Comparison of ENCODE assay signal across 11 cellular contexts in the genomic region with DNA sequence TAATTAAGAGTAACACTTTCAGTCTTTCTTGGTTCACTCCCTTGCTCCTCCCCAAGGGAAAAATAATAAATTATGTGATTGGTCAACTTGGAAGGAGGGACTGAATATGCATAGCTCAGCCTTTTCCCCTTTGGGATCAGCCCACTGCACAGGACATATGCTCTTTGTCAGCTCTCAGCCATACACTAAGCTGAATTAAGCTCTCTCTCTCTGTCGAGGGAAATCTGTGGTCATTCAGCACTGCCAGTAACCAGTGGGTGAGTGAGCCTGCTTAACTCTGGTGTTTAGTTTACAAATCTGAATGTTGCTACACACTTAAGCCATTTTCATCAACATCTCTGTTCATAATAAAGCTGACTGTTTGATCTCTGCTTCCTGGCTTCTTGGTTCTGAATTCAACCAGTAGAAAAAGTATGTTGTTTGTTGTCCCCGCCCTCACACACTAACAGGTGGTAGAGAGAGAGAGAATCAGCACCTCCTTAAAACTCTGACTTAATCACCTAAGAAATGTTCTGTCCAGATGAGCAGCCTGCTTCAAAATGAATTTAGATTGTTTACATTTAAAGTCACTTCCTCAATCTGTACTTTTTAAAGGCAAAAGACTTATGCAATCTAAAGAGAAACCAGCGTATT.
DNase-seq lines count a peak whose midpoint lies in the region; ATAC-seq and TF ChIP-seq lines count a peak whose summit lies in the region.
"Had no signal": no experiment of that assay in that cellular context is flagged by ENCODE, and none has a peak within 500 bp of the region (broad histone marks: within the 10 kb centered on the region; RNA-seq: fewer than 3 reads in every experiment).

No MANE protein-coding gene starts in this region.

- TF ChIP-seq CTCF in epithelial cell of esophagus (IDR thresholded peaks at IDR 0.05; ENCODE audit: insufficient read depth, low read depth, low read length, missing control alignments), result no peak

- H3K27ac ChIP-seq in GM23248, result no peak overlapping the region

- intact Hi-C loops in Right ventricle myocardium inferior (cut with DNase I), result no loop called here

- H3K9ac ChIP-seq in GM23248, result no peak overlapping the region

- no peak overlapping the region for H3K4me2 ChIP-seq in GM23248 (ENCODE audit: unreplicated experiment)

- H3K9me2 ChIP-seq in GM23248 (ENCODE audit: insufficient read depth), result no peaks in the 10 kb centered on the region

- no peak overlapping the region for H2AFZ ChIP-seq in GM23248

- H4K20me1 ChIP-seq in GM23248 (ENCODE audit: insufficient read depth), result no peaks in the 10 kb centered on the region

- no peak overlapping the region for H3K4me3 ChIP-seq in GM23248
- no peak overlapping the region for H3K4me3 ChIP-seq in epithelial cell of esophagus (ENCODE audit: low read length)

- H3K4me1 ChIP-seq in GM23248 (ENCODE audit: insufficient read depth), result no peaks in the 10 kb centered on the region

- no peaks in the 10 kb centered on the region for H3K9me3 ChIP-seq in GM23248 (ENCODE audit: low read depth)

- H3K79me2 ChIP-seq in GM23248 (ENCODE audit: insufficient read depth), result no peaks in the 10 kb centered on the region

- no peaks in the 10 kb centered on the region for H3K27me3 ChIP-seq in GM23248 (replicated peaks; ENCODE audit: insufficient read depth)

- WGBS in GM23248 (ENCODE audit: low coverage in 1 of 2, low lambda C conversion rate in 2 of 2, missing lambda C conversion rate in 2 of 2), 2 experiments, result 67 to 73% methylated on average over 3 of the region's 3 CpGs

- no peaks in the 10 kb centered on the region for H3F3A ChIP-seq in GM23248 (ENCODE audit: insufficient read depth)

- ATAC-seq in GM18520 (IDR thresholded peaks at IDR 0.05; ENCODE audit: unreplicated experiment) (no peak), Right ventricle myocardium inferior (no peak), GM19452 (IDR thresholded peaks at IDR 0.05; ENCODE audit: unreplicated experiment) (no peak)

- DNase-seq in GM23248 (peak; percentile 13), NOMO-1 (lab: John Stamatoyannopoulos, UW; ENCODE audit: unreplicated experiment in 2 of 2) (peak; percentile 37 to 72), epithelial cell of esophagus (ENCODE audit: low read depth) (peak; percentile 15), retina (peak; percentile 10), Right ventricle myocardium inferior (ENCODE audit: missing footprints) (no peak), OCI-M2 (lab: John Stamatoyannopoulos, UW; ENCODE audit: unreplicated experiment) (no peak)
- DNase-seq: midbrain, NCI-H1694 treated with DMSO at 0.1 percent for 48 hours, substantia nigra had no signal

- H3K36me3 ChIP-seq in GM23248 (ENCODE audit: low read depth), result peaks cover 8% of the 10 kb centered on the region

- in situ Hi-C loops in GM23248 (cut with MboI), result no loop called here

Comparison
In these comparisons a context has a peak if more than half of its experiments do, and no peak if none do; other contexts are left out.
1. DNase-seq: peak in GM23248 (single experiment), NOMO-1 (2 of 2), epithelial cell of esophagus (single experiment) and retina (single experiment); none in Right ventricle myocardium inferior (single experiment) and OCI-M2 (single experiment).